ENCODE assay signal across 21 cellular contexts in the genomic region with DNA sequence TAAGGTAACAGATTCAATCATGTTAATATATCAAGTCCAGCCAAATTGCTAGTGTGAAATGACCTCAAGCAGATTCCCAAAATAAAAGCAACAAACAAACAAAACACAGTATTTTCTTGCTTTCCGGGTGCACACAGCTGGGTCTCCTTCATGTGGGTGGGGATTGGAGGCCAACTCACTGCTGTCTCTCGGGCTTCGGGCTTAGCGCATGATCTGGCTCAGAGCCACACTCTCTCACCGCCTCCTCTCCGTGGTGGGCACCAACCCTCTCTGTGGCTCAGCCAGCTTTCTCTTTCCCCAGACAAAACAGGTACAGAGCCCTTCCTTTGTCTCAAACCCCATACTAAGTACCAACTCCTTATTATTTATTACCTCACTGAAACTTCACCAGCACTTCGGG. TPM values are rescaled to one million over a fixed set of nuclear protein-coding genes. Genes with fewer than 3 reads are reported as not detected.
"Had no signal": no experiment of that assay in that cellular context is flagged by ENCODE, and none has a peak within 500 bp of the region (broad histone marks: within the 10 kb centered on the region; RNA-seq: fewer than 3 reads in every experiment).

No MANE protein-coding gene starts in this region.

- H3K9me3 ChIP-seq: colonic mucosa, esophagus squamous epithelium, tibial artery, upper lobe of left lung, vagina had no signal

- H3K4me1 ChIP-seq: colonic mucosa, esophagus squamous epithelium, foreskin keratinocyte, tibial artery, upper lobe of left lung, vagina had no signal

- H3K36me3 ChIP-seq: colonic mucosa, esophagus squamous epithelium, tibial artery, upper lobe of left lung, vagina had no signal

- ATAC-seq: foreskin keratinocyte; left colon; naive thymus-derived CD4-positive, alpha-beta T cell; stimulated activated effector memory CD8-positive, alpha-beta T cell treated with anti-CD3 and anti-CD28 coated beads, Interleukin-12 subunit alpha, Interleukin-12 subunit beta, amount 100 ng/mL, for 72 hours; stimulated activated naive CD8-positive, alpha-beta T cell treated with anti-CD3 and anti-CD28 coated beads, Interleukin-15, Interleukin-2, amounts not matched to agents 100 U/mL and 50 U/mL, for 24 hours had no signal

- H3K27me3 ChIP-seq: colonic mucosa, esophagus squamous epithelium, tibial artery, upper lobe of left lung, vagina had no signal

- DNase-seq: colonic mucosa; esophagus squamous epithelium; foreskin keratinocyte; hippocampal formation; left colon; mammary epithelial cell; naive thymus-derived CD4-positive, alpha-beta T cell; nephron progenitor cell; stimulated activated CD4-positive, alpha-beta T cell treated with anti-CD3 and anti-CD28 coated beads, Interleukin-4, amount 100 ng/mL, for 1 hour; stimulated activated CD8-positive, alpha-beta memory T cell treated with anti-CD3 and anti-CD28 coated beads, Interleukin-4, amount 100 ng/mL, for 48 hours; stimulated activated naive CD8-positive, alpha-beta T cell treated with anti-CD3 and anti-CD28 coated beads, Interleukin-15, Interleukin-2, amounts not matched to agents 100 U/mL and 50 U/mL, for 24 hours; tibial artery; upper lobe of left lung had no signal

- H3K4me3 ChIP-seq: colonic mucosa, esophagus squamous epithelium, smooth muscle cell, tibial artery, upper lobe of left lung, vagina had no signal

- H3K27ac ChIP-seq: colonic mucosa, esophagus squamous epithelium, foreskin keratinocyte, tibial artery, upper lobe of left lung, vagina had no signal

RNA-seq across cellular contexts. Expression of gene REELD1, which starts 2.9 kb away (rescaled TPM):
- total RNA-seq: dermis blood vessel endothelial cell, epithelial cell of proximal tubule, esophagus squamous epithelium, foreskin keratinocyte, kidney epithelial cell, left colon, mammary epithelial cell, pulmonary artery endothelial cell, smooth muscle cell, temporal lobe had no signal
